In genomic region chr18:49560277-49561126, GRCh38 we compare ENCODE assay signal across 8 cellular contexts. TPM values are rescaled to one million over a fixed set of nuclear protein-coding genes. Genes with fewer than 3 reads are reported as not detected.
DNase-seq lines count a peak whose midpoint lies in the region.

No MANE protein-coding gene starts in this region.

- no peak overlapping the region for H3K27ac ChIP-seq in caudate nucleus (ENCODE audit: low read depth, low read length)

- DNase-seq in DMS79 (lab: John Stamatoyannopoulos, UW) (peak; percentile 48), NCI-H2227 (lab: John Stamatoyannopoulos, UW; ENCODE audit: unreplicated experiment) (peak; percentile 44), cortex of kidney (lab: John Stamatoyannopoulos, UW) (peak; percentile 13), mucosa of gallbladder (ENCODE audit: low spot score) (peak; percentile 39), ureter (ENCODE audit: low spot score) (no peak), caudate nucleus (lab: John Stamatoyannopoulos, UW) (no peak), GM19240 (ENCODE audit: insufficient read length, low spot score) (no peak), midbrain (lab: John Stamatoyannopoulos, UW) (no peak)

RNA-seq across cellular contexts. Expression of gene LIPG, which starts 1.4 kb away (rescaled TPM):
- 138 TPM for total RNA-seq in mucosa of gallbladder
- total RNA-seq in ureter = 6.2 TPM

Comparison
In these comparisons a context has a peak if more than half of its experiments do, and no peak if none do; other contexts are left out.
1. DNase-seq: peak in DMS79 (single experiment), NCI-H2227 (single experiment), cortex of kidney (single experiment) and mucosa of gallbladder (single experiment); none in ureter (single experiment), caudate nucleus (0 of 61), GM19240 (single experiment) and midbrain (single experiment).
2. RNA of gene LIPG, which starts 1.4 kb away (total RNA-seq): 138 TPM in mucosa of gallbladder (single experiment); 6.2 TPM in ureter (single experiment); every median in the first group is over 10 times any median in the second.